Comparison of ENCODE assay signal across 23 cellular contexts in genomic region chr20:61045876-61046585, GRCh38.
"Had no signal": no experiment of that assay in that cellular context is flagged by ENCODE, and none has a peak within 500 bp of the region (broad histone marks: within the 10 kb centered on the region; RNA-seq: fewer than 3 reads in every experiment).

No MANE protein-coding gene starts in this region.

- H3K36me3 ChIP-seq: left lung, neutrophil, spleen, upper lobe of left lung had no signal

- H3K4me3 Mint-ChIP-seq: activated CD8-positive, alpha-beta T cell treated with anti-CD3 and anti-CD28 coated beads, Interleukin-2, amount 10 ng/mL, durations not matched to agents 7 days and 5 days; activated naive CD4-positive, alpha-beta T cell treated with anti-CD3 and anti-CD28 coated beads for 36 hours; activated T-cell treated with anti-CD3 and anti-CD28 coated beads, Interleukin-2, amount 50 U/mL, for 24 hours; dendritic cell treated with granulocyte-macrophage colony-stimulating factor and Interleukin-4, amounts not matched to agents 40 ng/mL and 50 ng/mL, for 4 days; stimulated activated memory B cell treated with anti-CD40 and anti-IgM and Interleukin-4, amounts not matched to agents 10 μg/mL and 1 μg/mL and 100 μg/mL, for 72 hours had no signal

- H3K4me1 ChIP-seq: left lung, parathyroid adenoma, spleen, testis, upper lobe of left lung had no signal

- H3K27me3 ChIP-seq: neutrophil, testis, upper lobe of left lung had no signal

- H3K27ac ChIP-seq: epithelial cell of prostate, left lung, neutrophil, parathyroid adenoma, spleen, testis, upper lobe of left lung had no signal

- H3K4me3 ChIP-seq: left lung, spleen, testis, upper lobe of left lung had no signal

- DNase-seq: activated CD4-positive, alpha-beta T cell treated with anti-CD3 and anti-CD28 coated beads for 48 hours; activated CD4-positive, CD25-positive, alpha-beta regulatory T cell; activated CD8-positive, alpha-beta T cell treated with anti-CD3 and anti-CD28 coated beads, Interleukin-2, amount 10 ng/mL, durations not matched to agents 7 days and 5 days; activated naive CD4-positive, alpha-beta T cell treated with anti-CD3 and anti-CD28 coated beads for 36 hours; activated T-cell treated with anti-CD3 and anti-CD28 coated beads, Interleukin-2, amount 50 U/mL, for 24 hours; cerebellar nuclear complex; effector memory CD4-positive, alpha-beta T cell; foreskin fibroblast; hippocampal formation; left lung; mammary epithelial cell; spleen; stimulated activated CD4-positive, alpha-beta T cell treated with anti-CD3 and anti-CD28 coated beads, Interleukin-4, amount 100 ng/mL, for 4 hours; testis; upper lobe of left lung had no signal

- H3K27me3 Mint-ChIP-seq: activated T-cell treated with anti-CD3 and anti-CD28 coated beads, Interleukin-2, amount 50 U/mL, for 24 hours; dendritic cell treated with granulocyte-macrophage colony-stimulating factor and Interleukin-4, amounts not matched to agents 40 ng/mL and 50 ng/mL, for 4 days; stimulated activated memory B cell treated with anti-CD40 and anti-IgM and Interleukin-4, amounts not matched to agents 10 μg/mL and 1 μg/mL and 100 μg/mL, for 72 hours had no signal

- FAIRE-seq: keratinocyte had no signal

- H3K36me3 Mint-ChIP-seq: stimulated activated memory B cell treated with anti-CD40 and anti-IgM and Interleukin-4, amounts not matched to agents 10 μg/mL and 1 μg/mL and 100 μg/mL, for 72 hours had no signal

- H3K9me3 ChIP-seq: left lung, neutrophil, testis, upper lobe of left lung had no signal

- H3K79me2 ChIP-seq: parathyroid adenoma had no signal

- ATAC-seq: activated CD8-positive, alpha-beta T cell treated with anti-CD3 and anti-CD28 coated beads, Interleukin-2, amount 10 ng/mL, durations not matched to agents 7 days and 5 days; left lung; sciatic nerve; stimulated activated memory B cell treated with anti-CD40 and anti-IgM and Interleukin-4, amounts not matched to agents 10 μg/mL and 1 μg/mL and 100 μg/mL, for 72 hours had no signal

- H3K27ac Mint-ChIP-seq: activated CD8-positive, alpha-beta T cell treated with anti-CD3 and anti-CD28 coated beads, Interleukin-2, amount 10 ng/mL, durations not matched to agents 7 days and 5 days; activated naive CD4-positive, alpha-beta T cell treated with anti-CD3 and anti-CD28 coated beads for 36 hours; activated T-cell treated with anti-CD3 and anti-CD28 coated beads, Interleukin-2, amount 50 U/mL, for 24 hours; activated T-helper 2 cell treated with anti-CD3 and anti-CD28 coated beads, Interferon-gamma antibody, Interleukin-2, Interleukin-4, amounts not matched to agents 10 μg/mL and 5 μg/mL and 100 μg/mL, durations not matched to agents 14 hours and 24 hours and 36 hours; dendritic cell treated with granulocyte-macrophage colony-stimulating factor and Interleukin-4, amounts not matched to agents 40 ng/mL and 50 ng/mL, for 4 days; stimulated activated memory B cell treated with anti-CD40 and anti-IgM and Interleukin-4, amounts not matched to agents 10 μg/mL and 1 μg/mL and 100 μg/mL, for 72 hours had no signal

- H3K9ac ChIP-seq: parathyroid adenoma had no signal

- H3K9me3 Mint-ChIP-seq: activated T-helper 2 cell treated with anti-CD3 and anti-CD28 coated beads, Interferon-gamma antibody, Interleukin-2, Interleukin-4, amounts not matched to agents 10 μg/mL and 5 μg/mL and 100 μg/mL, durations not matched to agents 14 hours and 24 hours and 36 hours; dendritic cell treated with granulocyte-macrophage colony-stimulating factor and Interleukin-4, amounts not matched to agents 40 ng/mL and 50 ng/mL, for 4 days had no signal

- H2AFZ ChIP-seq: parathyroid adenoma had no signal

- H3K4me1 Mint-ChIP-seq: stimulated activated memory B cell treated with anti-CD40 and anti-IgM and Interleukin-4, amounts not matched to agents 10 μg/mL and 1 μg/mL and 100 μg/mL, for 72 hours had no signal
